In genomic region chr13:100131863-100132574, GRCh38 we compare ENCODE assay signal across 1 cellular context.
TF ChIP-seq lines count a peak whose summit lies in the region.

No MANE protein-coding gene starts in this region.

TF ChIP-seq in WTC11, 78 proteins besides CTCF, POLR2A, EP300 and RAD21 (continued from another document):
- TF ChIP-seq STAT6 (CRISPR knock-in tag; conservative IDR thresholded peaks at IDR 0.05; ENCODE audit: low read depth), result no peak
- TF ChIP-seq CBFB (CRISPR knock-in tag; IDR thresholded peaks at IDR 0.05; ENCODE audit: low read depth), result no peak
